1 cellular context compared by ENCODE assay signal in the genomic region with DNA sequence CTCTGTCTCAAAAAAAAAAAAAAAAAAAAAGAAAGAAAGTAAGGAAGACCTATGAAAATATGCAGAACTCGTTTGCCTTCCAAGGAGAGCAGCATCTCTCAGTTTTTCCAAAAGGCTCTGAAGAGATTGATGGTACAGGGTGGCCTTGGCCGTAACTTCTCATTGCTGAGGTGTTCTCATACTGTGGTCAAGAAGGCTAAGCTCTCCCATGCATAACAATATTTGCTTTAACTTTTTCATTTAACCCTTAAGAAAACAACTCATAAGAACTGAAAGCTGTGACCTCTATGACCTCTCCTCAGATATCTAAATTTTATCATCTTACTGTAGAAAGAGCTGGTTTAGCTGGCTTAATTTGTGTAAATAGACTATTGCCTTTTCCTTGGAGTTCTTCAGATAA.
TF ChIP-seq lines count a peak whose summit lies in the region.

No MANE protein-coding gene starts in this region.

TF ChIP-seq in GM12878, 131 proteins besides CTCF, POLR2A, EP300 and RAD21 (continued from another document):
- TF ChIP-seq FOXM1 (IDR thresholded peaks at IDR 0.05; ENCODE audit: low read depth, low read length) (no peak), RAD51 (IDR thresholded peaks at IDR 0.05) (no peak), EGR1 (IDR thresholded peaks at IDR 0.05; ENCODE audit: borderline replicate concordance in 1 of 2, low read depth in 2 of 2, low read length in 2 of 2) (no peak), MTA2 (IDR thresholded peaks at IDR 0.05; ENCODE audit: low read depth) (no peak), ZNF24 (IDR thresholded peaks at IDR 0.05) (no peak)
